12 cellular contexts compared by ENCODE assay signal in genomic region chr12:1108276-1108675, GRCh38.
DNase-seq lines count a peak whose midpoint lies in the region; ATAC-seq and TF ChIP-seq lines count a peak whose summit lies in the region.
"Had no signal": no experiment of that assay in that cellular context is flagged by ENCODE, and none has a peak within 500 bp of the region (broad histone marks: within the 10 kb centered on the region; RNA-seq: fewer than 3 reads in every experiment).

No MANE protein-coding gene starts in this region.

- WGBS in stomach, 5 donors: 91 to 97% (median 96%) methylated on average over 1 of the region's 1 CpG

- no peak for TF ChIP-seq POLR2A in stomach (IDR thresholded peaks at IDR 0.05)

- no peaks in the 10 kb centered on the region for H3K79me2 ChIP-seq in OCI-LY1 (ENCODE audit: insufficient read depth, low read length)

- no peaks in the 10 kb centered on the region for H3K9me3 Mint-ChIP-seq in chondrocyte (ENCODE audit: low read depth)

- no peak overlapping the region for H2AFZ ChIP-seq in OCI-LY1 (ENCODE audit: low read length)

- H3K4me1 Mint-ChIP-seq in chondrocyte (ENCODE audit: low read depth): peaks cover 18% of the 10 kb centered on the region

- TF ChIP-seq CTCF in OCI-LY1 (IDR thresholded peaks at IDR 0.05; ENCODE audit: low read length) (no peak), stomach (IDR thresholded peaks at IDR 0.05) (no peak), chondrocyte (IDR thresholded peaks at IDR 0.05) (no peak)

- intact Hi-C loops in stomach (cut with DNase I; ENCODE audit: low total_unique reads): no loop called here

- no peak overlapping the region for H3K4me3 Mint-ChIP-seq in chondrocyte (ENCODE audit: unreplicated experiment)

- no peak overlapping the region for H3K27ac Mint-ChIP-seq in chondrocyte (ENCODE audit: unreplicated experiment)

- H4K20me1 ChIP-seq in OCI-LY1 (ENCODE audit: insufficient read depth, low read length): no peaks in the 10 kb centered on the region

- no peaks in the 10 kb centered on the region for H3F3A ChIP-seq in OCI-LY1 (ENCODE audit: insufficient read depth, low read length)

- peaks cover 7% of the 10 kb centered on the region for H3K36me3 Mint-ChIP-seq in chondrocyte (ENCODE audit: low read depth)

- H3K36me3 ChIP-seq in OCI-LY1 (ENCODE audit: insufficient read depth, low read length): 0 out of 2 replicates have a peak, but pooled peaks cover 4% of the 10 kb centered on the region
- peaks cover 0 to 31% (median 22%) of the 10 kb centered on the region in 4 donors for H3K36me3 ChIP-seq in stomach

- H3K27me3 ChIP-seq in OCI-LY1 (ENCODE audit: insufficient read depth, low read length): no peaks in the 10 kb centered on the region
- no peaks in the 10 kb centered on the region for H3K27me3 ChIP-seq in stomach
- H3K27me3 ChIP-seq: cardiac muscle cell had no signal

- H3K4me3 ChIP-seq in OCI-LY1 (ENCODE audit: low read depth, low read length, poor library complexity, severe bottlenecking): no peak overlapping the region
- no peak overlapping the region for H3K4me3 ChIP-seq in stomach
- H3K4me3 ChIP-seq: cardiac muscle cell had no signal

- H3K9ac ChIP-seq in OCI-LY1 (ENCODE audit: low read length): no peak overlapping the region

- ATAC-seq in GM19043 (IDR thresholded peaks at IDR 0.05; ENCODE audit: low read depth, unreplicated experiment) (peak; percentile 88), HG03045 (IDR thresholded peaks at IDR 0.05; ENCODE audit: unreplicated experiment) (peak; percentile 44), GM21367 (IDR thresholded peaks at IDR 0.05; ENCODE audit: unreplicated experiment) (no peak)

- no peaks in the 10 kb centered on the region for H3K9me2 ChIP-seq in OCI-LY1 (ENCODE audit: low read depth, low read length)

- no peaks in the 10 kb centered on the region for H3K27me3 Mint-ChIP-seq in chondrocyte (ENCODE audit: low read depth)

- peak overlapping the region; percentile 18; the same call in 1 of the 2 replicates for H3K4me2 ChIP-seq in OCI-LY1 (ENCODE audit: low read length)

- peaks cover 26% of the 10 kb centered on the region for H3K4me1 ChIP-seq in OCI-LY1 (ENCODE audit: insufficient read depth, low read length, severe bottlenecking)
- H3K4me1 ChIP-seq in stomach: peaks cover 0 to 8% (median 2%) of the 10 kb centered on the region in 4 donors

- no peaks in the 10 kb centered on the region for H3K9me3 ChIP-seq in OCI-LY1 (ENCODE audit: low read length)
- no peaks in the 10 kb centered on the region for H3K9me3 ChIP-seq in stomach

- no peak for TF ChIP-seq EP300 in stomach (IDR thresholded peaks at IDR 0.05)

- H3K27ac ChIP-seq in OCI-LY1 (ENCODE audit: low read depth, low read length, poor library complexity, severe bottlenecking) (no peak overlapping the region), stomach (no peak overlapping the region)
- H3K27ac ChIP-seq: cardiac muscle cell had no signal

- DNase-seq in CD1c-positive myeloid dendritic cell (ENCODE audit: extremely low spot score) (peak; percentile 24), stomach (no peak), EL (no peak), chondrocyte (ENCODE audit: low spot score) (no peak)
- DNase-seq: foreskin melanocyte, NCI-H187 treated with DMSO at 0.1 percent for 48 hours, Right ventricle myocardium superior had no signal
